ENCODE assay signal across 1 cellular context in genomic region chr2:138123741-138124140, GRCh38.
TF ChIP-seq lines count a peak whose summit lies in the region.

No MANE protein-coding gene starts in this region.

TF ChIP-seq in A549, 52 proteins besides CTCF, POLR2A, EP300 and RAD21 (continued from another document):
- TF ChIP-seq, protein P1, sequence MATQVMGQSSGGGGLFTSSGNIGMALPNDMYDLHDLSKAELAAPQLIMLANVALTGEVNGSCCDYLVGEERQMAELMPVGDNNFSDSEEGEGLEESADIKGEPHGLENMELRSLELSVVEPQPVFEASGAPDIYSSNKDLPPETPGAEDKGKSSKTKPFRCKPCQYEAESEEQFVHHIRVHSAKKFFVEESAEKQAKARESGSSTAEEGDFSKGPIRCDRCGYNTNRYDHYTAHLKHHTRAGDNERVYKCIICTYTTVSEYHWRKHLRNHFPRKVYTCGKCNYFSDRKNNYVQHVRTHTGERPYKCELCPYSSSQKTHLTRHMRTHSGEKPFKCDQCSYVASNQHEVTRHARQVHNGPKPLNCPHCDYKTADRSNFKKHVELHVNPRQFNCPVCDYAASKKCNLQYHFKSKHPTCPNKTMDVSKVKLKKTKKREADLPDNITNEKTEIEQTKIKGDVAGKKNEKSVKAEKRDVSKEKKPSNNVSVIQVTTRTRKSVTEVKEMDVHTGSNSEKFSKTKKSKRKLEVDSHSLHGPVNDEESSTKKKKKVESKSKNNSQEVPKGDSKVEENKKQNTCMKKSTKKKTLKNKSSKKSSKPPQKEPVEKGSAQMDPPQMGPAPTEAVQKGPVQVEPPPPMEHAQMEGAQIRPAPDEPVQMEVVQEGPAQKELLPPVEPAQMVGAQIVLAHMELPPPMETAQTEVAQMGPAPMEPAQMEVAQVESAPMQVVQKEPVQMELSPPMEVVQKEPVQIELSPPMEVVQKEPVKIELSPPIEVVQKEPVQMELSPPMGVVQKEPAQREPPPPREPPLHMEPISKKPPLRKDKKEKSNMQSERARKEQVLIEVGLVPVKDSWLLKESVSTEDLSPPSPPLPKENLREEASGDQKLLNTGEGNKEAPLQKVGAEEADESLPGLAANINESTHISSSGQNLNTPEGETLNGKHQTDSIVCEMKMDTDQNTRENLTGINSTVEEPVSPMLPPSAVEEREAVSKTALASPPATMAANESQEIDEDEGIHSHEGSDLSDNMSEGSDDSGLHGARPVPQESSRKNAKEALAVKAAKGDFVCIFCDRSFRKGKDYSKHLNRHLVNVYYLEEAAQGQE (IDR thresholded peaks at IDR 0.05) = no peak
